Comparison of ENCODE assay signal across 27 cellular contexts in genomic region chr17:73397856-73398540, GRCh38.
"Had no signal": no experiment of that assay in that cellular context is flagged by ENCODE, and none has a peak within 500 bp of the region (broad histone marks: within the 10 kb centered on the region; RNA-seq: fewer than 3 reads in every experiment).

No MANE protein-coding gene starts in this region.

- H3K36me3 ChIP-seq: brain microvascular endothelial cell, esophagus squamous epithelium, gastroesophageal sphincter had no signal

- H3K27me3 ChIP-seq: brain microvascular endothelial cell, esophagus squamous epithelium, gastroesophageal sphincter had no signal

- DNase-seq: activated B cell treated with CpG ODN at 0.5 μM for 24 hours; activated CD4-positive, alpha-beta T cell treated with anti-CD3 and anti-CD28 coated beads for 48 hours; activated CD4-positive, alpha-beta T cell treated with anti-CD3 and anti-CD28 coated beads, Interleukin-2, amount 50 U/mL, for 1 hour; activated CD4-positive, alpha-beta T cell treated with anti-CD3 and anti-CD28 coated beads, Interleukin-2, amount 50 U/mL, for 48 hours; activated CD8-positive, alpha-beta memory T cell treated with anti-CD3 and anti-CD28 coated beads for 24 hours; activated CD8-positive, alpha-beta T cell treated with anti-CD3 and anti-CD28 coated beads for 36 hours; activated effector memory CD4-positive, alpha-beta T cell treated with Interleukin-2 at 50 U/mL for 16 hours; activated gamma-delta T cell treated with Interleukin-2 at 50 U/mL for 16 hours; activated naive CD4-positive, alpha-beta T cell treated with anti-CD3 and anti-CD28 coated beads, Interleukin-2, amount 50 U/mL, for 16 hours; activated naive CD4-positive, alpha-beta T cell treated with Interleukin-2 at 50 U/mL for 16 hours; activated T-cell treated with anti-CD3 and anti-CD28 coated beads, Interleukin-2, amount 50 U/mL, for 4 hours; amniotic stem cell; anterior cingulate cortex; brain microvascular endothelial cell; cortex of kidney; dermis blood vessel endothelial cell; effector CD4-positive, alpha-beta T cell; effector memory CD8-positive, alpha-beta T cell; esophagus squamous epithelium; foreskin melanocyte; T-cell; T1000; WERI-Rb-1 had no signal

- H3K27ac ChIP-seq: brain microvascular endothelial cell, epithelial cell of prostate, WERI-Rb-1 had no signal

- H3K4me1 ChIP-seq: gastroesophageal sphincter had no signal

- H3K9me3 ChIP-seq: esophagus squamous epithelium, gastroesophageal sphincter had no signal

- ATAC-seq: activated CD4-positive, CD25-positive, alpha-beta regulatory T cell treated with anti-CD3 and anti-CD28 coated beads, Interleukin-2, amount 50 U/mL, for 24 hours; activated CD8-positive, alpha-beta T cell treated with anti-CD3 and anti-CD28 coated beads for 36 hours; activated T-cell treated with anti-CD3 and anti-CD28 coated beads, Interleukin-2, amount 50 U/mL, for 4 hours; activated T-helper 17 cell treated with anti-CD3 and anti-CD28 coated beads, Interleukin-2, amount 50 U/mL, for 72 hours; effector memory CD8-positive, alpha-beta T cell; gastroesophageal sphincter; T-cell had no signal

- H3K4me3 ChIP-seq: esophagus squamous epithelium, gastroesophageal sphincter had no signal
